In genomic region chr11:78188809-78189724, GRCh38 we compare ENCODE assay signal across 8 cellular contexts. TPM values are rescaled to one million over a fixed set of nuclear protein-coding genes. Genes with fewer than 3 reads are reported as not detected.
A peak's percentile ranks its signal among the peaks of the same experiment; 100 is the strongest.
DNase-seq lines count a peak whose midpoint lies in the region; ATAC-seq and TF ChIP-seq lines count a peak whose summit lies in the region.

A gene with protein sequence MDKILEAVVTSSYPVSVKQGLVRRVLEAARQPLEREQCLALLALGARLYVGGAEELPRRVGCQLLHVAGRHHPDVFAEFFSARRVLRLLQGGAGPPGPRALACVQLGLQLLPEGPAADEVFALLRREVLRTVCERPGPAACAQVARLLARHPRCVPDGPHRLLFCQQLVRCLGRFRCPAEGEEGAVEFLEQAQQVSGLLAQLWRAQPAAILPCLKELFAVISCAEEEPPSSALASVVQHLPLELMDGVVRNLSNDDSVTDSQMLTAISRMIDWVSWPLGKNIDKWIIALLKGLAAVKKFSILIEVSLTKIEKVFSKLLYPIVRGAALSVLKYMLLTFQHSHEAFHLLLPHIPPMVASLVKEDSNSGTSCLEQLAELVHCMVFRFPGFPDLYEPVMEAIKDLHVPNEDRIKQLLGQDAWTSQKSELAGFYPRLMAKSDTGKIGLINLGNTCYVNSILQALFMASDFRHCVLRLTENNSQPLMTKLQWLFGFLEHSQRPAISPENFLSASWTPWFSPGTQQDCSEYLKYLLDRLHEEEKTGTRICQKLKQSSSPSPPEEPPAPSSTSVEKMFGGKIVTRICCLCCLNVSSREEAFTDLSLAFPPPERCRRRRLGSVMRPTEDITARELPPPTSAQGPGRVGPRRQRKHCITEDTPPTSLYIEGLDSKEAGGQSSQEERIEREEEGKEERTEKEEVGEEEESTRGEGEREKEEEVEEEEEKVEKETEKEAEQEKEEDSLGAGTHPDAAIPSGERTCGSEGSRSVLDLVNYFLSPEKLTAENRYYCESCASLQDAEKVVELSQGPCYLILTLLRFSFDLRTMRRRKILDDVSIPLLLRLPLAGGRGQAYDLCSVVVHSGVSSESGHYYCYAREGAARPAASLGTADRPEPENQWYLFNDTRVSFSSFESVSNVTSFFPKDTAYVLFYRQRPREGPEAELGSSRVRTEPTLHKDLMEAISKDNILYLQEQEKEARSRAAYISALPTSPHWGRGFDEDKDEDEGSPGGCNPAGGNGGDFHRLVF (plus strand): TSS chr11:78188919. CDS start chr11:78196246, 7,327 bp downstream.

- peak within 1 kb of the TSS; percentile 43 for H3K9ac ChIP-seq in HUES6 (ENCODE audit: low read length)
- H3K9ac ChIP-seq in mesenchymal stem cell (ENCODE audit: low read length), result peak within 1 kb of the TSS; percentile 91

- H3K36me3 Mint-ChIP-seq in CD8-positive, alpha-beta memory T cell, result peaks cover 0 to 10% (median 0%) of the 10 kb centered on the region in 3 donors

- H3K4me3 Mint-ChIP-seq in CD8-positive, alpha-beta memory T cell, result peak within 1 kb of the TSS; percentile 96 to 100 (median 99)

- peak within 1 kb of the TSS; percentile 97 for H3K4me3 ChIP-seq in CD8-positive, alpha-beta memory T cell (ENCODE audit: low read length)
- H3K4me3 ChIP-seq in HUES6 (ENCODE audit: low read depth, low read length) (peak within 1 kb of the TSS; percentile 90), breast epithelium (peak within 1 kb of the TSS; percentile 64 to 92 (median 88)), mesenchymal stem cell (ENCODE audit: insufficient read depth in 1 of 2, low read depth in 1 of 2, low read length in 2 of 2) (peak within 1 kb of the TSS; percentile 92 to 95), urinary bladder (ENCODE audit: low read depth, low read length) (peak within 1 kb of the TSS; percentile 84)

- H2AK5ac ChIP-seq in mesenchymal stem cell (ENCODE audit: low read length, severe bottlenecking), result peak within 1 kb of the TSS; percentile 18

- H3K27ac Mint-ChIP-seq in CD8-positive, alpha-beta memory T cell, result peak within 1 kb of the TSS; percentile 85 to 100 (median 98)

- H3K4ac ChIP-seq in mesenchymal stem cell (ENCODE audit: low read depth in 1 of 2, low read length in 2 of 2), result peak within 1 kb of the TSS; percentile 61 to 92

- no peak for TF ChIP-seq POLR2A in breast epithelium (IDR thresholded peaks at IDR 0.05)

- H3K18ac ChIP-seq in mesenchymal stem cell (ENCODE audit: low read depth in 1 of 2, low read length in 2 of 2), result peak within 1 kb of the TSS; percentile 56 to 94

- no peak within 1 kb of the TSS for H2BK5ac ChIP-seq in mesenchymal stem cell (ENCODE audit: low read depth, low read length, poor library complexity, severe bottlenecking)

- H2BK12ac ChIP-seq in mesenchymal stem cell (ENCODE audit: low read length in 2 of 2), result peak within 1 kb of the TSS in 1 of 2 experiments; percentile 67

- ATAC-seq in activated CD4-positive, CD25-positive, alpha-beta regulatory T cell treated with anti-CD3 and anti-CD28 coated beads, Interleukin-2, amount 50 U/mL, for 24 hours, result no peak

- peak within 1 kb of the TSS; percentile 79 for H3K4me2 ChIP-seq in mesenchymal stem cell (ENCODE audit: low read length, poor library complexity, severe bottlenecking)

- peak in 1 of 5 donors; percentile 39 for DNase-seq in CD8-positive, alpha-beta memory T cell
- DNase-seq in breast epithelium (ENCODE audit: low spot score in 2 of 2) (peak in 1 of 2 donors; percentile 10), mesenchymal stem cell (no peak), NCI-H2029 treated with DMSO at 0.1 percent for 48 hours (lab: John Stamatoyannopoulos, UW) (no peak), GM10266 (ENCODE audit: extremely low spot score) (no peak)

- intact Hi-C loops in breast epithelium (cut with DNase I; ENCODE audit: low total_unique reads), result no loop called here

- WGBS in mesenchymal stem cell, result 8% methylated on average over 33 of the region's 45 CpGs
- WGBS in urinary bladder, result 11% methylated on average over 45 of the region's 45 CpGs

- H3K9me3 Mint-ChIP-seq in CD8-positive, alpha-beta memory T cell, result no peaks in the 10 kb centered on the region

- H2BK120ac ChIP-seq in mesenchymal stem cell (ENCODE audit: low read depth, low read length), result no peak within 1 kb of the TSS

- CTCF ChIA-PET in CD8-positive, alpha-beta memory T cell (lab: Charles Lee), result interaction anchor here (1.0 to 2.1 kb wide), 6 partner anchors 12 to 194 kb away, joined by 3 to 6 read pairs (median 4); partner anchors contain the start of gene INTS4

- peak within 1 kb of the TSS in 1 of 2 experiments; percentile 80 for H3K14ac ChIP-seq in mesenchymal stem cell (ENCODE audit: low read length in 2 of 2)

- peak within 1 kb of the TSS; percentile 88 for H4K8ac ChIP-seq in mesenchymal stem cell (ENCODE audit: low read length)

- no peaks in the 10 kb centered on the region for H3K27me3 ChIP-seq in CD8-positive, alpha-beta memory T cell (ENCODE audit: insufficient read depth, low read length, poor library complexity, severe bottlenecking)
- no peaks in the 10 kb centered on the region for H3K27me3 ChIP-seq in HUES6 (ENCODE audit: control insufficient read depth, insufficient read depth, low read length)
- H3K27me3 ChIP-seq in breast epithelium, result no peaks in the 10 kb centered on the region
- no peaks in the 10 kb centered on the region for H3K27me3 ChIP-seq in mesenchymal stem cell (ENCODE audit: control insufficient read depth in 1 of 2, insufficient read depth in 1 of 2, low read length in 2 of 2)

- H3K23ac ChIP-seq in mesenchymal stem cell (ENCODE audit: low read length in 2 of 2), result peak within 1 kb of the TSS in 1 of 2 experiments; percentile 42

- peak within 1 kb of the TSS; percentile 72 for H3K27ac ChIP-seq in CD8-positive, alpha-beta memory T cell (ENCODE audit: low read depth, low read length)
- H3K27ac ChIP-seq in HUES6 (ENCODE audit: low read depth, low read length), result no peak within 1 kb of the TSS
- peak within 1 kb of the TSS; percentile 78 to 88 for H3K27ac ChIP-seq in breast epithelium
- peak within 1 kb of the TSS; percentile 12 for H3K27ac ChIP-seq in mesenchymal stem cell (ENCODE audit: low read length, poor library complexity, severe bottlenecking)
- peak within 1 kb of the TSS; percentile 53 for H3K27ac ChIP-seq in urinary bladder (ENCODE audit: low read depth)

- no peaks in the 10 kb centered on the region for H3K36me3 ChIP-seq in CD8-positive, alpha-beta memory T cell (ENCODE audit: insufficient read depth, low read length)
- H3K36me3 ChIP-seq in HUES6 (ENCODE audit: control insufficient read depth, insufficient read depth, low read length) (no peaks in the 10 kb centered on the region), breast epithelium (no peaks in the 10 kb centered on the region), mesenchymal stem cell (ENCODE audit: control insufficient read depth in 1 of 2, insufficient read depth in 2 of 2, low read depth in 1 of 2, low read length in 2 of 2) (peaks cover 8 to 16% of the 10 kb centered on the region in 2 experiments), urinary bladder (ENCODE audit: insufficient read depth) (no peaks in the 10 kb centered on the region)

- peaks cover 37 to 67% (median 55%) of the 10 kb centered on the region in 3 donors for H3K4me1 Mint-ChIP-seq in CD8-positive, alpha-beta memory T cell

- no peak within 1 kb of the TSS for H2BK15ac ChIP-seq in mesenchymal stem cell (ENCODE audit: low read depth, poor library complexity, severe bottlenecking)

- H4K91ac ChIP-seq in mesenchymal stem cell (ENCODE audit: low read length), result peak within 1 kb of the TSS; percentile 91

- no peaks in the 10 kb centered on the region for H3K9me3 ChIP-seq in CD8-positive, alpha-beta memory T cell (ENCODE audit: low read length)
- no peaks in the 10 kb centered on the region for H3K9me3 ChIP-seq in HUES6 (ENCODE audit: control insufficient read depth, insufficient read depth, low read depth, low read length)
- no peaks in the 10 kb centered on the region for H3K9me3 ChIP-seq in breast epithelium
- no peaks in the 10 kb centered on the region for H3K9me3 ChIP-seq in mesenchymal stem cell (ENCODE audit: control insufficient read depth, low read length)

- H2AFZ ChIP-seq in mesenchymal stem cell (ENCODE audit: low read depth, low read length), result peak within 1 kb of the TSS; percentile 90

- H3K79me1 ChIP-seq in mesenchymal stem cell (replicated peaks; ENCODE audit: low read length, poor library complexity, severe bottlenecking), result peaks cover 34% of the 10 kb centered on the region

- POLR2A ChIA-PET in CD8-positive, alpha-beta memory T cell (lab: Charles Lee), result interaction anchor here (1.1 to 3.4 kb wide), 4 partner anchors 14 to 194 kb away, joined by 3 to 12 read pairs (median 6); partner anchors contain the start of genes ALG8 and INTS4

- TF ChIP-seq CTCF in breast epithelium (IDR thresholded peaks at IDR 0.05), result no peak
- TF ChIP-seq CTCF in GM10266 (IDR thresholded peaks at IDR 0.05; ENCODE audit: control insufficient read depth, insufficient read depth, low read depth, missing control alignments), result no peak

- peaks cover 0 to 1% of the 10 kb centered on the region in 2 donors for H3K27me3 Mint-ChIP-seq in CD8-positive, alpha-beta memory T cell

- H3K4me1 ChIP-seq in CD8-positive, alpha-beta memory T cell (ENCODE audit: insufficient read depth, low read length), result peaks cover 38% of the 10 kb centered on the region
- peaks cover 14% of the 10 kb centered on the region for H3K4me1 ChIP-seq in HUES6 (ENCODE audit: control insufficient read depth, insufficient read depth, low read length)
- peaks cover 3 to 9% of the 10 kb centered on the region in 2 donors for H3K4me1 ChIP-seq in breast epithelium
- H3K4me1 ChIP-seq in mesenchymal stem cell (ENCODE audit: control insufficient read depth, insufficient read depth, low read depth, low read length), result peaks cover 32% of the 10 kb centered on the region
- peaks cover 2% of the 10 kb centered on the region for H3K4me1 ChIP-seq in urinary bladder (ENCODE audit: insufficient read depth)

RNA-seq across cellular contexts. Expression of the gene that starts here (rescaled TPM):
- 1 to 10 TPM; 4.4 TPM for total RNA-seq in CD8-positive, alpha-beta memory T cell
- 1.1 TPM for polyA plus RNA-seq in CD8-positive, alpha-beta memory T cell
- total RNA-seq in breast epithelium, result 10 to 100 TPM in 2 of 3 donors, 1 to 10 TPM in 1; 5.1 to 16.1 (median 11.3) TPM
- polyA plus RNA-seq in mesenchymal stem cell (2013, experiment 1 of 2), result 7.1 TPM
- polyA plus RNA-seq in mesenchymal stem cell (2013, experiment 2 of 2), result 6.9 TPM
- 7.3 TPM for total RNA-seq in urinary bladder
- 7.8 TPM for polyA plus RNA-seq in urinary bladder
